8 cellular contexts compared by ENCODE assay signal in genomic region chr20:48921168-48921882, GRCh38. TPM values are rescaled to one million over a fixed set of nuclear protein-coding genes. Genes with fewer than 3 reads are reported as not detected.
DNase-seq lines count a peak whose midpoint lies in the region; ATAC-seq, FAIRE-seq and TF ChIP-seq lines count a peak whose summit lies in the region.

TSS of gene ARFGEF2 (plus strand) at chr20:48921711. CDS start at chr20:48921890, 179 bp downstream.

- H3K36me3 ChIP-seq in kidney (ENCODE audit: control insufficient read depth in 1 of 2, insufficient read depth in 2 of 2, low read length in 2 of 2): no peaks in the 10 kb centered on the region

- intact Hi-C loops in kidney (cut with DNase I): no loop called here

- peak within 1 kb of the TSS; percentile 75 to 93 for H3K9ac ChIP-seq in kidney (ENCODE audit: low read length in 2 of 2)

- H3K4me1 ChIP-seq in kidney (ENCODE audit: control insufficient read depth in 1 of 2, insufficient read depth in 1 of 2, low read depth in 1 of 2, low read length in 2 of 2): peaks cover 5 to 8% of the 10 kb centered on the region in 2 donors

- no peak; the same call in 1 of the 2 replicates for TF ChIP-seq CTCF in AG09319 (IDR thresholded peaks at IDR 0.05; ENCODE audit: low read depth, low read length)
- no peak for TF ChIP-seq CTCF in kidney (IDR thresholded peaks at IDR 0.05; ENCODE audit: borderline replicate concordance, extremely low read depth, insufficient read depth)

- no peaks in the 10 kb centered on the region for H3K9me3 ChIP-seq in kidney (ENCODE audit: control insufficient read depth in 1 of 2, low read length in 2 of 2)

- DNase-seq in AG09319 (ENCODE audit: extremely low read depth, low read depth) (peak; percentile 69), NCI-H510A (lab: John Stamatoyannopoulos, UW) (peak; percentile 72), cerebellar nuclear complex (lab: John Stamatoyannopoulos, UW) (peak; percentile 33 to 72), kidney (peak; percentile 97)
- DNase-seq in activated CD4-positive, alpha-beta T cell treated with anti-CD3 and anti-CD28 coated beads for 1 hour: peak; percentile 83
- peak; percentile 83 to 93 for DNase-seq in stimulated activated CD4-positive, alpha-beta T cell treated with anti-CD3 and anti-CD28 coated beads, Interleukin-15, amount 100 ng/mL, for 1 hour (ENCODE audit: low read depth in 1 of 2, low spot score in 1 of 2)

- peak within 1 kb of the TSS; percentile 90 to 98 for H3K4me3 ChIP-seq in kidney (ENCODE audit: low read length in 2 of 2)

- peak within 1 kb of the TSS; percentile 92 to 93 for H3K27ac ChIP-seq in kidney (ENCODE audit: low read depth in 2 of 2, low read length in 2 of 2)

- peak; percentile 79 for ATAC-seq in GM19035 (IDR thresholded peaks at IDR 0.05; ENCODE audit: unreplicated experiment)
- peak; percentile 75 for ATAC-seq in HG03354 (IDR thresholded peaks at IDR 0.05; ENCODE audit: poor library complexity, severe bottlenecking, unreplicated experiment)

- no peak for FAIRE-seq in kidney (lab: Jason Lieb, UNC)

RNA-seq across cellular contexts. Expression of gene ARFGEF2, which starts in this region (rescaled TPM):
- total RNA-seq in kidney: 36.9 TPM
- polyA plus RNA-seq in kidney (ENCODE audit: insufficient read depth, low read depth, low replicate concordance): 7.4 TPM

Comparison
In these comparisons a context has a peak if more than half of its experiments do, and no peak if none do; other contexts are left out.
1. Peak in every context shown above with its lines: DNase-seq, ATAC-seq, H3K4me3 ChIP-seq and H3K27ac ChIP-seq.